In the genomic region with DNA sequence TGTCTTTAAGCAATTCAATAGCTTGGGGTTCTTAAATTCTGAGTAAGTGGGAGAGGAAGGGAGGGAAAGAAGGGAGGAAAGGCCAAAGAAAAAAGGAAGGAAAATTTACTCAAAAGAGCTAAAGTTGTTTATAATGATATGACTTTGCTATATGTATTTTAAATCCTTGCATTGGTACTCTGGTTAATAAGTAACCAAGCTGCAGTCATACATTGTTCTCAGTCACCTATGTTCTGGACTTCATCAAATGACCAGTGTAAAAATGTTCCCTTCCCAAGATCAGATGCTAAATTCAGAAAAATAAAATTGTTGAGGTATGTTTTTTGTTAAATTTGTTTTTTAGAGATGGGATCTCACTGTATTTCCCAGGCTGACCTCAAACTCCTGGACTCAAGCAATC, we compare ENCODE assay signal across 30 cellular contexts.
"Had no signal": no experiment of that assay in that cellular context is flagged by ENCODE, and none has a peak within 500 bp of the region (broad histone marks: within the 10 kb centered on the region; RNA-seq: fewer than 3 reads in every experiment).

No MANE protein-coding gene starts in this region.

- ATAC-seq: naive thymus-derived CD4-positive, alpha-beta T cell; natural killer cell; psoas muscle; right cardiac atrium; right lobe of liver; stimulated activated effector memory CD8-positive, alpha-beta T cell treated with anti-CD3 and anti-CD28 coated beads, Interleukin-12 subunit alpha, Interleukin-12 subunit beta, amount 100 ng/mL, for 72 hours; stimulated activated naive B cell treated with anti-CD40 and anti-IgM and Interleukin-4, amounts not matched to agents 10 μg/mL and 1 μg/mL and 100 μg/mL, for 72 hours; stimulated activated naive CD8-positive, alpha-beta T cell treated with anti-CD3 and anti-CD28 coated beads, Interleukin-15, amount 100 ng/mL, for 72 hours; stimulated activated naive CD8-positive, alpha-beta T cell treated with anti-CD3 and anti-CD28 coated beads, Interleukin-15, Interleukin-2, amounts not matched to agents 100 U/mL and 50 U/mL, for 24 hours; upper lobe of right lung had no signal

- H3K9me3 Mint-ChIP-seq: neural crest cell; stimulated activated effector memory CD8-positive, alpha-beta T cell treated with anti-CD3 and anti-CD28 coated beads, Interleukin-12 subunit alpha, Interleukin-12 subunit beta, amount 100 ng/mL, for 72 hours; type B pancreatic cell had no signal

- H3K27ac Mint-ChIP-seq: naive thymus-derived CD4-positive, alpha-beta T cell; natural killer cell; nephron; progenitor cell of endocrine pancreas; stimulated activated effector memory CD8-positive, alpha-beta T cell treated with anti-CD3 and anti-CD28 coated beads, Interleukin-12 subunit alpha, Interleukin-12 subunit beta, amount 100 ng/mL, for 72 hours; stimulated activated naive B cell treated with anti-CD40 and anti-IgM and Interleukin-4, amounts not matched to agents 10 μg/mL and 1 μg/mL and 100 μg/mL, for 72 hours; stimulated activated naive CD8-positive, alpha-beta T cell treated with anti-CD3 and anti-CD28 coated beads, Interleukin-15, amount 100 ng/mL, for 72 hours; type B pancreatic cell had no signal

- H3K4me3 Mint-ChIP-seq: naive thymus-derived CD4-positive, alpha-beta T cell; natural killer cell; nephron; neural crest cell; stimulated activated effector memory CD8-positive, alpha-beta T cell treated with anti-CD3 and anti-CD28 coated beads, Interleukin-12 subunit alpha, Interleukin-12 subunit beta, amount 100 ng/mL, for 72 hours; stimulated activated naive B cell treated with anti-CD40 and anti-IgM and Interleukin-4, amounts not matched to agents 10 μg/mL and 1 μg/mL and 100 μg/mL, for 72 hours; stimulated activated naive CD8-positive, alpha-beta T cell treated with anti-CD3 and anti-CD28 coated beads, Interleukin-15, amount 100 ng/mL, for 72 hours; type B pancreatic cell had no signal

- H3K27me3 ChIP-seq: neutrophil, right lobe of liver, sigmoid colon, suprapubic skin, testis, tibial artery, transverse colon, upper lobe of right lung, uterus had no signal

- H3K4me1 Mint-ChIP-seq: naive thymus-derived CD4-positive, alpha-beta T cell; natural killer cell; nephron; stimulated activated effector memory CD8-positive, alpha-beta T cell treated with anti-CD3 and anti-CD28 coated beads, Interleukin-12 subunit alpha, Interleukin-12 subunit beta, amount 100 ng/mL, for 72 hours; stimulated activated naive B cell treated with anti-CD40 and anti-IgM and Interleukin-4, amounts not matched to agents 10 μg/mL and 1 μg/mL and 100 μg/mL, for 72 hours; stimulated activated naive CD8-positive, alpha-beta T cell treated with anti-CD3 and anti-CD28 coated beads, Interleukin-15, amount 100 ng/mL, for 72 hours had no signal

- H3K27me3 Mint-ChIP-seq: naive thymus-derived CD4-positive, alpha-beta T cell; progenitor cell of endocrine pancreas; stimulated activated naive B cell treated with anti-CD40 and anti-IgM and Interleukin-4, amounts not matched to agents 10 μg/mL and 1 μg/mL and 100 μg/mL, for 72 hours; stimulated activated naive CD8-positive, alpha-beta T cell treated with anti-CD3 and anti-CD28 coated beads, Interleukin-15, amount 100 ng/mL, for 72 hours; type B pancreatic cell had no signal

- H3K36me3 ChIP-seq: neutrophil, right lobe of liver, sigmoid colon, suprapubic skin, tibial artery, transverse colon, upper lobe of right lung, uterus had no signal

- H3K4me1 ChIP-seq: parathyroid adenoma, psoas muscle, right lobe of liver, sigmoid colon, suprapubic skin, testis, tibial artery, transverse colon, upper lobe of right lung, uterus had no signal

- DNase-seq: naive thymus-derived CD4-positive, alpha-beta T cell; natural killer cell; nucleus accumbens; posterior cingulate gyrus; psoas muscle; right cardiac atrium; right lobe of liver; sigmoid colon; small intestine; stimulated activated CD4-positive, alpha-beta T cell treated with anti-CD3 and anti-CD28 coated beads, Interleukin-15, amount 100 ng/mL, for 24 hours; stimulated activated CD4-positive, alpha-beta T cell treated with anti-CD3 and anti-CD28 coated beads, Interleukin-2, amount 100 ng/mL, for 24 hours; stimulated activated CD4-positive, alpha-beta T cell treated with anti-CD3 and anti-CD28 coated beads, Interleukin-2, amount 100 ng/mL, for 48 hours; stimulated activated CD4-positive, alpha-beta T cell treated with anti-CD3 and anti-CD28 coated beads, Interleukin-4, amount 100 ng/mL, for 24 hours; stimulated activated naive B cell treated with anti-CD40 and anti-IgM and Interleukin-4, amounts not matched to agents 10 μg/mL and 1 μg/mL and 100 μg/mL, for 72 hours; stimulated activated naive CD8-positive, alpha-beta T cell treated with anti-CD3 and anti-CD28 coated beads, Interleukin-15, amount 100 ng/mL, for 72 hours; stimulated activated naive CD8-positive, alpha-beta T cell treated with anti-CD3 and anti-CD28 coated beads, Interleukin-15, Interleukin-2, amounts not matched to agents 100 U/mL and 50 U/mL, for 24 hours; substantia nigra; testis; tibial artery; transverse colon; upper lobe of right lung; uterus had no signal

- H3K36me3 Mint-ChIP-seq: naive thymus-derived CD4-positive, alpha-beta T cell; natural killer cell; stimulated activated effector memory CD8-positive, alpha-beta T cell treated with anti-CD3 and anti-CD28 coated beads, Interleukin-12 subunit alpha, Interleukin-12 subunit beta, amount 100 ng/mL, for 72 hours; stimulated activated naive B cell treated with anti-CD40 and anti-IgM and Interleukin-4, amounts not matched to agents 10 μg/mL and 1 μg/mL and 100 μg/mL, for 72 hours; type B pancreatic cell had no signal

- H3K79me2 ChIP-seq: parathyroid adenoma had no signal

- H3K27ac ChIP-seq: neutrophil, parathyroid adenoma, psoas muscle, right lobe of liver, sigmoid colon, suprapubic skin, testis, tibial artery, transverse colon, upper lobe of right lung, uterus had no signal

- H3K4me3 ChIP-seq: psoas muscle, right lobe of liver, sigmoid colon, suprapubic skin, testis, tibial artery, transverse colon, upper lobe of right lung, uterus had no signal

- H2AFZ ChIP-seq: parathyroid adenoma had no signal

- H3K9me3 ChIP-seq: neutrophil, psoas muscle, right lobe of liver, sigmoid colon, suprapubic skin, testis, tibial artery, transverse colon, upper lobe of right lung, uterus had no signal
